8 cellular contexts compared by ENCODE assay signal in genomic region chr3:36843065-36844051, GRCh38.
A peak's percentile ranks its signal among the peaks of the same experiment; 100 is the strongest.
DNase-seq lines count a peak whose midpoint lies in the region; ATAC-seq, FAIRE-seq and TF ChIP-seq lines count a peak whose summit lies in the region.

No MANE protein-coding gene starts in this region.

- no peaks in the 10 kb centered on the region for H3K36me3 ChIP-seq in keratinocyte (ENCODE audit: control insufficient read depth in 2 of 2, extremely low read depth in 1 of 2, insufficient read depth in 2 of 2, low read length in 2 of 2)

- FAIRE-seq in keratinocyte (lab: Jason Lieb, UNC) = peak; percentile 46

- H3K9me3 ChIP-seq in keratinocyte (ENCODE audit: control insufficient read depth, low read depth, low read length) = no peaks in the 10 kb centered on the region

- peak; percentile 30 for DNase-seq in Ammon's horn (ENCODE audit: low spot score)
- peak; percentile 31 for DNase-seq in SHP77 treated with DMSO at 0.1 percent for 48 hours (lab: John Stamatoyannopoulos, UW)
- DNase-seq in keratinocyte (ENCODE audit: low read depth, low spot score) = no peak
- peak; percentile 29 for DNase-seq in stimulated activated naive B cell treated with anti-CD40 and anti-IgM and Interleukin-4, amounts not matched to agents 10 μg/mL and 1 μg/mL and 100 μg/mL, for 72 hours
- no peak for DNase-seq in dedifferentiated amniotic fluid mesenchymal stem cell (ENCODE audit: extremely low spot score)

- H3K27ac Mint-ChIP-seq in activated naive CD4-positive, alpha-beta T cell treated with anti-CD3 and anti-CD28 coated beads, Interleukin-2, amount 50 U/mL, for 24 hours = peak overlapping the region; percentile 89
- H3K27ac Mint-ChIP-seq in stimulated activated naive B cell treated with anti-CD40 and anti-IgM and Interleukin-4, amounts not matched to agents 10 μg/mL and 1 μg/mL and 100 μg/mL, for 72 hours = peak overlapping the region; percentile 51

- peak overlapping the region; percentile 43 for H3K4me3 Mint-ChIP-seq in activated naive CD4-positive, alpha-beta T cell treated with anti-CD3 and anti-CD28 coated beads, Interleukin-2, amount 50 U/mL, for 24 hours
- H3K4me3 Mint-ChIP-seq in stimulated activated naive B cell treated with anti-CD40 and anti-IgM and Interleukin-4, amounts not matched to agents 10 μg/mL and 1 μg/mL and 100 μg/mL, for 72 hours = no peak overlapping the region

- no peak overlapping the region for H3K4me2 ChIP-seq in keratinocyte (ENCODE audit: control insufficient read depth, extremely low read depth, insufficient read depth, low read depth, low read length)

- no peaks in the 10 kb centered on the region for H3K9me3 Mint-ChIP-seq in activated naive CD4-positive, alpha-beta T cell treated with anti-CD3 and anti-CD28 coated beads, Interleukin-2, amount 50 U/mL, for 24 hours
- H3K9me3 Mint-ChIP-seq in stimulated activated naive B cell treated with anti-CD40 and anti-IgM and Interleukin-4, amounts not matched to agents 10 μg/mL and 1 μg/mL and 100 μg/mL, for 72 hours = peaks cover 3 to 5% of the 10 kb centered on the region in 2 donors

- H3K36me3 Mint-ChIP-seq in activated naive CD4-positive, alpha-beta T cell treated with anti-CD3 and anti-CD28 coated beads, Interleukin-2, amount 50 U/mL, for 24 hours = peaks cover 42% of the 10 kb centered on the region
- H3K36me3 Mint-ChIP-seq in stimulated activated naive B cell treated with anti-CD40 and anti-IgM and Interleukin-4, amounts not matched to agents 10 μg/mL and 1 μg/mL and 100 μg/mL, for 72 hours = peaks cover 45 to 54% of the 10 kb centered on the region in 2 donors

- H2AFZ ChIP-seq in keratinocyte (ENCODE audit: control insufficient read depth, low read length) = no peak overlapping the region

- ATAC-seq in GM18858 (IDR thresholded peaks at IDR 0.05; ENCODE audit: unreplicated experiment) (peak; percentile 70), HG03103 (IDR thresholded peaks at IDR 0.05; ENCODE audit: low read depth, unreplicated experiment) (peak; percentile 61)
- ATAC-seq in stimulated activated naive B cell treated with anti-CD40 and anti-IgM and Interleukin-4, amounts not matched to agents 10 μg/mL and 1 μg/mL and 100 μg/mL, for 72 hours (replicated peaks) = peak; percentile 77 to 81

- H3K4me1 Mint-ChIP-seq in activated naive CD4-positive, alpha-beta T cell treated with anti-CD3 and anti-CD28 coated beads, Interleukin-2, amount 50 U/mL, for 24 hours = peaks cover 27% of the 10 kb centered on the region
- H3K4me1 Mint-ChIP-seq in stimulated activated naive B cell treated with anti-CD40 and anti-IgM and Interleukin-4, amounts not matched to agents 10 μg/mL and 1 μg/mL and 100 μg/mL, for 72 hours = peaks cover 14 to 24% of the 10 kb centered on the region in 2 donors

- H3K27me3 Mint-ChIP-seq in activated naive CD4-positive, alpha-beta T cell treated with anti-CD3 and anti-CD28 coated beads, Interleukin-2, amount 50 U/mL, for 24 hours = no peaks in the 10 kb centered on the region
- H3K27me3 Mint-ChIP-seq in stimulated activated naive B cell treated with anti-CD40 and anti-IgM and Interleukin-4, amounts not matched to agents 10 μg/mL and 1 μg/mL and 100 μg/mL, for 72 hours = no peaks in the 10 kb centered on the region

- peak; percentile 81 to 96 (median 84) for TF ChIP-seq CTCF in keratinocyte (optimal IDR thresholded peaks at IDR 0.05 in 1 of 3, IDR thresholded peaks at IDR 0.05 in 1 of 3, conservative IDR thresholded peaks at IDR 0.05 in 1 of 3; ENCODE audit: extremely low read depth in 1 of 3, insufficient read depth in 2 of 3, low read length in 3 of 3)

- no peak overlapping the region for H3K4me3 ChIP-seq in keratinocyte (ENCODE audit: control insufficient read depth in 2 of 3, extremely low read depth in 1 of 3, insufficient read depth in 2 of 3, low read depth in 1 of 3, low read length in 3 of 3)

- H4K20me1 ChIP-seq in keratinocyte (ENCODE audit: control insufficient read depth, extremely low read depth, insufficient read depth, low read length) = no peaks in the 10 kb centered on the region

- no peaks in the 10 kb centered on the region for H3K27me3 ChIP-seq in keratinocyte (ENCODE audit: control insufficient read depth, extremely low read depth, insufficient read depth, low read length)

- dilution Hi-C loops in keratinocyte (cut with MboI; ENCODE audit: extremely low pct_ligation_motif_present, low sequenced_read_pairs) = no loop called here

- no peak overlapping the region for H3K9ac ChIP-seq in keratinocyte (ENCODE audit: control insufficient read depth, extremely low read depth, insufficient read depth, low read length)

- no peaks in the 10 kb centered on the region for H3K79me2 ChIP-seq in keratinocyte (ENCODE audit: control insufficient read depth, insufficient read depth, low read length)

- no peak overlapping the region for H3K27ac ChIP-seq in keratinocyte (ENCODE audit: control insufficient read depth, insufficient read depth, low read length)

- no peaks in the 10 kb centered on the region for H3K9me1 ChIP-seq in keratinocyte (ENCODE audit: control insufficient read depth, extremely low read depth, insufficient read depth, low read length)

- H3K4me1 ChIP-seq in keratinocyte (ENCODE audit: control insufficient read depth, extremely low read depth, insufficient read depth, low read length) = no peaks in the 10 kb centered on the region

Comparison
In these comparisons a context has a peak if more than half of its experiments do, and no peak if none do; other contexts are left out.
1. DNase-seq: peak in Ammon's horn (single experiment), SHP77 treated with DMSO at 0.1 percent for 48 hours (single experiment) and stimulated activated naive B cell treated with anti-CD40 and anti-IgM and Interleukin-4, amounts not matched to agents 10 μg/mL and 1 μg/mL and 100 μg/mL, for 72 hours (single experiment); none in keratinocyte (single experiment) and dedifferentiated amniotic fluid mesenchymal stem cell (single experiment).
2. Peak in every context shown above with its lines, with median percentiles within 50 percentile points of each other: ATAC-seq.